Comparison of ENCODE assay signal across 8 cellular contexts in genomic region chr16:74605746-74606520, GRCh38. TPM values are rescaled to one million over a fixed set of nuclear protein-coding genes. Genes with fewer than 3 reads are reported as not detected.
DNase-seq lines count a peak whose midpoint lies in the region; ATAC-seq and TF ChIP-seq lines count a peak whose summit lies in the region.

No MANE protein-coding gene starts in this region.

- H3K4me1 ChIP-seq in heart left ventricle (peaks cover 0 to 54% (median 30%) of the 10 kb centered on the region in 12 donors), ovary (ENCODE audit: insufficient read depth) (peaks cover 2% of the 10 kb centered on the region)

- intact Hi-C loops in heart left ventricle (cut with DNase I) = loop anchor here in 4 of 10 donors (5.0 to 10.0 kb wide), 2 partner anchors 101 to 104 kb away; no protein-coding TSS in a partner anchor
- intact Hi-C loops in Right ventricle myocardium superior (cut with DNase I) = loop anchor here (10.0 kb wide), 1 partner anchor 111 kb away; no protein-coding TSS in a partner anchor
- intact Hi-C loops in ovary (cut with DNase I) = no loop called here

- peaks cover 2% of the 10 kb centered on the region; the same call in 1 of the 2 replicates for H4K20me1 ChIP-seq in SU-DHL-6 (ENCODE audit: low read depth, low read length)

- TF ChIP-seq CTCF in heart left ventricle (IDR thresholded peaks at IDR 0.05) = no peak
- TF ChIP-seq CTCF in SU-DHL-6 (IDR thresholded peaks at IDR 0.05; ENCODE audit: insufficient read depth, low read length, poor library complexity, severe bottlenecking) = no peak
- no peak for TF ChIP-seq CTCF in ovary (IDR thresholded peaks at IDR 0.05)

- no peaks in the 10 kb centered on the region for H3K9me2 ChIP-seq in SU-DHL-6 (replicated peaks; ENCODE audit: insufficient read depth, low read length)

- H3K36me3 ChIP-seq in heart left ventricle = no peaks in the 10 kb centered on the region
- no peaks in the 10 kb centered on the region for H3K36me3 ChIP-seq in SU-DHL-6 (ENCODE audit: low read length)
- no peaks in the 10 kb centered on the region for H3K36me3 ChIP-seq in ovary

- peak overlapping the region; percentile 77 for H3K4me2 ChIP-seq in SU-DHL-6 (ENCODE audit: low read depth, low read length, poor library complexity, severe bottlenecking)

- ATAC-seq in heart left ventricle = peak; percentile 3 to 23 (median 8)
- no peak for ATAC-seq in Right ventricle myocardium superior (ENCODE audit: poor library complexity)
- ATAC-seq in GM21515 (IDR thresholded peaks at IDR 0.05; ENCODE audit: unreplicated experiment) = no peak
- ATAC-seq in GM21576 (IDR thresholded peaks at IDR 0.05; ENCODE audit: unreplicated experiment) = no peak

- H3F3A ChIP-seq in SU-DHL-6 (ENCODE audit: insufficient read depth) = peaks cover 9% of the 10 kb centered on the region; the same call in 1 of the 2 replicates

- H2AFZ ChIP-seq in SU-DHL-6 (ENCODE audit: low read depth, low read length, severe bottlenecking) = peak overlapping the region; percentile 99

- no peaks in the 10 kb centered on the region for H3K9me3 ChIP-seq in heart left ventricle
- H3K9me3 ChIP-seq in SU-DHL-6 (ENCODE audit: insufficient read depth, low read length) = no peaks in the 10 kb centered on the region
- no peaks in the 10 kb centered on the region for H3K9me3 ChIP-seq in ovary

- peak overlapping the region; percentile 76 to 98 (median 94) for H3K27ac ChIP-seq in heart left ventricle
- H3K27ac ChIP-seq in SU-DHL-6 (ENCODE audit: low read depth, low read length) = no peak overlapping the region
- peak overlapping the region; percentile 74 to 89 for H3K27ac ChIP-seq in ovary

- peak overlapping the region; percentile 71 to 100 (median 94) for H3K4me3 ChIP-seq in heart left ventricle
- peak overlapping the region; percentile 73 for H3K4me3 ChIP-seq in SU-DHL-6 (ENCODE audit: insufficient read depth, low read length, poor library complexity, severe bottlenecking)
- peak overlapping the region; percentile 97 for H3K4me3 ChIP-seq in ovary

- H3K27me3 ChIP-seq in heart left ventricle = no peaks in the 10 kb centered on the region
- H3K27me3 ChIP-seq in SU-DHL-6 (ENCODE audit: low read length) = no peaks in the 10 kb centered on the region
- H3K27me3 ChIP-seq in ovary = no peaks in the 10 kb centered on the region

- TF ChIP-seq POLR2A in heart left ventricle (IDR thresholded peaks at IDR 0.05) (no peak), ovary (IDR thresholded peaks at IDR 0.05) (no peak)

- 3 to 4% (median 4%) methylated on average over 16 to 17 of the region's 17 CpGs for WGBS in heart left ventricle, 4 donors
- 0 to 2% (median 1%) methylated on average over 17 of the region's 17 CpGs for WGBS in ovary, 3 donors

- peak overlapping the region; percentile 84 for H3K9ac ChIP-seq in SU-DHL-6 (ENCODE audit: low read length)

- no peak for DNase-seq in heart left ventricle
- DNase-seq in Right ventricle myocardium superior = no peak
- DNase-seq in fibroblast of peridontal ligament (ENCODE audit: extremely low read depth) = peak; percentile 27
- no peak for DNase-seq in ovary
- no peak for DNase-seq in activated gamma-delta T cell treated with Interleukin-2 at 50 U/mL for 16 hours

- TF ChIP-seq EP300 in ovary (IDR thresholded peaks at IDR 0.05) = no peak

- H3K79me2 ChIP-seq in SU-DHL-6 (ENCODE audit: insufficient read depth, low read length) = peaks cover 40% of the 10 kb centered on the region

RNA-seq across cellular contexts. Expression of gene GLG1, which starts 1.0 kb away (rescaled TPM):
- total RNA-seq in heart left ventricle = 100 to 1,000 TPM in 6 of 9 donors, 10 to 100 TPM in 3; 86.7 to 138 (median 115) TPM
- polyA plus RNA-seq in heart left ventricle = 10 to 100 TPM; 26.5 to 59.6 TPM
- 62.4 TPM for total RNA-seq in Right ventricle myocardium superior
- total RNA-seq in ovary = 100 to 1,000 TPM in 6 of 7 donors, 10 to 100 TPM in 1; 88.9 to 171 (median 154) TPM
- polyA plus RNA-seq in ovary = 100 to 1,000 TPM in 1 of 2 donors, 10 to 100 TPM in 1; 90.3 to 168 TPM

Comparison
In these comparisons a context has a peak if more than half of its experiments do, and no peak if none do; other contexts are left out.
1. ATAC-seq: peak in heart left ventricle (4 of 4); none in Right ventricle myocardium superior (single experiment), GM21515 (single experiment) and GM21576 (single experiment).
2. Peak in every context shown above with its lines, with median percentiles within 50 percentile points of each other: H3K4me3 ChIP-seq.